In genomic region chr10:122786269-122786668, GRCh38 we compare ENCODE assay signal across 1 cellular context.
TF ChIP-seq lines count a peak whose summit lies in the region.

No MANE protein-coding gene starts in this region.

TF ChIP-seq in WTC11, 78 proteins besides CTCF, POLR2A, EP300 and RAD21 (continued from another document):
- TF ChIP-seq FOXP4 (CRISPR knock-in tag; IDR thresholded peaks at IDR 0.05) (peak; percentile 53; the same call in 1 of the 2 replicates), TCF7 (CRISPR knock-in tag; IDR thresholded peaks at IDR 0.05; ENCODE audit: low read depth) (no peak), IRF2 (CRISPR knock-in tag; IDR thresholded peaks at IDR 0.05; ENCODE audit: borderline replicate concordance, low read depth) (no peak), TP53 (CRISPR knock-in tag; IDR thresholded peaks at IDR 0.05) (peak; percentile 53; the same call in 1 of the 2 replicates), SP1 (CRISPR knock-in tag; conservative IDR thresholded peaks at IDR 0.05) (0 out of 2 replicates have a peak, but pooled peaks have one; percentile 31), ARID4B (CRISPR knock-in tag; IDR thresholded peaks at IDR 0.05; ENCODE audit: borderline replicate concordance) (0 out of 2 replicates have a peak, but pooled peaks have one; percentile 35), ZNF423 (CRISPR knock-in tag; IDR thresholded peaks at IDR 0.05) (no peak; the same call in 1 of the 2 replicates), EMX1 (CRISPR knock-in tag; IDR thresholded peaks at IDR 0.05) (no peak), ZNF232 (CRISPR knock-in tag; IDR thresholded peaks at IDR 0.05) (peak; percentile 78; the same call in 1 of the 2 replicates), ETV6 (CRISPR knock-in tag; IDR thresholded peaks at IDR 0.05) (peak; percentile 59), SMAD4 (CRISPR knock-in tag; IDR thresholded peaks at IDR 0.05) (no peak), JAZF1 (CRISPR knock-in tag; IDR thresholded peaks at IDR 0.05) (no peak), E2F4 (CRISPR knock-in tag; IDR thresholded peaks at IDR 0.05; ENCODE audit: borderline replicate concordance, low read depth) (0 out of 2 replicates have a peak, but pooled peaks have one; percentile 58), CREM (CRISPR knock-in tag; IDR thresholded peaks at IDR 0.05) (peak; percentile 48; the same call in 1 of the 2 replicates), ATF2 (CRISPR knock-in tag; IDR thresholded peaks at IDR 0.05; ENCODE audit: borderline replicate concordance, low read depth) (no peak), ZNF396 (CRISPR knock-in tag; IDR thresholded peaks at IDR 0.05; ENCODE audit: borderline replicate concordance) (no peak), ZBTB43 (CRISPR knock-in tag; IDR thresholded peaks at IDR 0.05) (no peak), JUN (CRISPR knock-in tag; IDR thresholded peaks at IDR 0.05) (peak; percentile 42; the same call in 1 of the 2 replicates), MXD4 (CRISPR knock-in tag; IDR thresholded peaks at IDR 0.05; ENCODE audit: borderline replicate concordance) (no peak), FOXP1 (CRISPR knock-in tag; IDR thresholded peaks at IDR 0.05; ENCODE audit: borderline replicate concordance) (peak; percentile 33; the same call in 1 of the 2 replicates), SOX15 (CRISPR knock-in tag; IDR thresholded peaks at IDR 0.05) (no peak), FOXK1 (CRISPR knock-in tag; IDR thresholded peaks at IDR 0.05) (peak; percentile 63), IRF1 (CRISPR knock-in tag; IDR thresholded peaks at IDR 0.05) (no peak)
